In genomic region chr1:208198271-208198670, GRCh38 we compare ENCODE assay signal across 1 cellular context.
TF ChIP-seq lines count a peak whose summit lies in the region.

No MANE protein-coding gene starts in this region.

TF ChIP-seq in GM23338, 12 proteins besides CTCF, POLR2A, EP300 and RAD21 (continued from another document):
- TF ChIP-seq ZNF462 (CRISPR knock-in tag; IDR thresholded peaks at IDR 0.05) = no peak
- no peak for TF ChIP-seq EZH2phosphoT487 (IDR thresholded peaks at IDR 0.05; ENCODE audit: unreplicated experiment)
- TF ChIP-seq ETS1 (IDR thresholded peaks at IDR 0.05) = no peak
- TF ChIP-seq POLR2AphosphoS5 (IDR thresholded peaks at IDR 0.05; ENCODE audit: low read depth) = no peak
- TF ChIP-seq ZNF114 (CRISPR knock-in tag; IDR thresholded peaks at IDR 0.05) = no peak
- no peak for TF ChIP-seq REST (IDR thresholded peaks at IDR 0.05; ENCODE audit: unreplicated experiment)
